Comparison of ENCODE assay signal across 11 cellular contexts in the genomic region with DNA sequence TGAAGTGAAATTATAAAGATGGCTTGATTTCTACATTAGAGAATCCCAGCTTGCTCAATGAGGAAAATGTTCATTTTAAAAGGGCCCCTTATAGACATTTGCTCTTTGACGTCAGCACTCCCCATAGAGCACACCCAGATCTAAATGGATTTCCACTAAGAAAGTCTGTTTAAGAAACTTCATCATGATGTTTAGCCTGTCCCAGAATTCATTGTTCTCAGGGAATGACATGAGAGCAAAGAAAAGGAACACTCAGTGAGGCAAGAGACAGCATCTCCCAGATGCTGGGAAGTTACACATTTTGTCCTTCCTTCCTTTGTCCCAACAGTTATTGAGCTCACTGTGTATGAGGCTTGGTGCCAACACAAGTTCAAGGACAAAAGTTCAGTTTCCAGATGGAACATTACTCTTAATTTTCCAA. TPM values are rescaled to one million over a fixed set of nuclear protein-coding genes. Genes with fewer than 3 reads are reported as not detected.
DNase-seq lines count a peak whose midpoint lies in the region; ATAC-seq and TF ChIP-seq lines count a peak whose summit lies in the region.
"Had no signal": no experiment of that assay in that cellular context is flagged by ENCODE, and none has a peak within 500 bp of the region (broad histone marks: within the 10 kb centered on the region; RNA-seq: fewer than 3 reads in every experiment).

No MANE protein-coding gene starts in this region.

- no peak for ATAC-seq in activated T-cell treated with anti-CD3 and anti-CD28 coated beads, Interleukin-2, amount 50 U/mL, for 72 hours (replicated peaks in 1 of 2)
- ATAC-seq in activated CD4-positive, CD25-positive, alpha-beta regulatory T cell treated with anti-CD3 and anti-CD28 coated beads, Interleukin-2, amount 50 U/mL, for 24 hours: no peak
- ATAC-seq in GM18867 (IDR thresholded peaks at IDR 0.05; ENCODE audit: unreplicated experiment): no peak
- ATAC-seq: stimulated activated memory B cell treated with anti-CD40 and anti-IgM and Interleukin-4, amounts not matched to agents 10 μg/mL and 1 μg/mL and 100 μg/mL, for 72 hours had no signal

- no peaks in the 10 kb centered on the region for H3K27me3 ChIP-seq in stomach

- no peaks in the 10 kb centered on the region for H3K27me3 Mint-ChIP-seq in activated T-cell treated with anti-CD3 and anti-CD28 coated beads, Interleukin-2, amount 50 U/mL, for 72 hours (ENCODE audit: low read depth)
- H3K27me3 Mint-ChIP-seq in activated T-helper 1 cell treated with anti-CD3 and anti-CD28 coated beads, Interleukin-12 subunit alpha, Interleukin-12 subunit beta, Interleukin-2, Interleukin-4 antibody, amounts not matched to agents 30 ng/mL and 10 ng/mL and 1 ng/mL, durations not matched to agents 14 hours and 24 hours and 36 hours (ENCODE audit: insufficient read depth): peaks cover 3% of the 10 kb centered on the region
- H3K27me3 Mint-ChIP-seq: stimulated activated memory B cell treated with anti-CD40 and anti-IgM and Interleukin-4, amounts not matched to agents 10 μg/mL and 1 μg/mL and 100 μg/mL, for 72 hours had no signal

- no peak overlapping the region for H3K4me3 ChIP-seq in foreskin fibroblast (ENCODE audit: low read depth in 1 of 2, low read length in 2 of 2)
- H3K4me3 ChIP-seq in stomach: no peak overlapping the region

- H3K4me1 ChIP-seq in stomach: peaks cover 0 to 36% (median 13%) of the 10 kb centered on the region in 4 donors

- no peaks in the 10 kb centered on the region for H3K9me3 ChIP-seq in stomach

- H3K27ac ChIP-seq in stomach: peak overlapping the region in 4 of 5 donors; percentile 19 to 97 (median 30)

- H3K36me3 Mint-ChIP-seq in activated T-cell treated with anti-CD3 and anti-CD28 coated beads, Interleukin-2, amount 50 U/mL, for 72 hours (ENCODE audit: insufficient read depth in 2 of 2): peaks cover 12 to 13% of the 10 kb centered on the region in 2 donors
- H3K36me3 Mint-ChIP-seq in activated T-helper 1 cell treated with anti-CD3 and anti-CD28 coated beads, Interleukin-12 subunit alpha, Interleukin-12 subunit beta, Interleukin-2, Interleukin-4 antibody, amounts not matched to agents 30 ng/mL and 10 ng/mL and 1 ng/mL, durations not matched to agents 14 hours and 24 hours and 36 hours (ENCODE audit: low read depth): peaks cover 65% of the 10 kb centered on the region
- H3K36me3 Mint-ChIP-seq: stimulated activated memory B cell treated with anti-CD40 and anti-IgM and Interleukin-4, amounts not matched to agents 10 μg/mL and 1 μg/mL and 100 μg/mL, for 72 hours had no signal

- peaks cover 46% of the 10 kb centered on the region for H3K4me1 Mint-ChIP-seq in activated T-cell treated with anti-CD3 and anti-CD28 coated beads, Interleukin-2, amount 50 U/mL, for 72 hours (ENCODE audit: low read depth)
- H3K4me1 Mint-ChIP-seq in activated T-helper 1 cell treated with anti-CD3 and anti-CD28 coated beads, Interleukin-12 subunit alpha, Interleukin-12 subunit beta, Interleukin-2, Interleukin-4 antibody, amounts not matched to agents 30 ng/mL and 10 ng/mL and 1 ng/mL, durations not matched to agents 14 hours and 24 hours and 36 hours (ENCODE audit: low read depth): peaks cover 51% of the 10 kb centered on the region

- no peaks in the 10 kb centered on the region for H3K36me3 ChIP-seq in stomach

- H3K27ac Mint-ChIP-seq in activated T-cell treated with anti-CD3 and anti-CD28 coated beads, Interleukin-2, amount 50 U/mL, for 72 hours: no peak overlapping the region
- H3K27ac Mint-ChIP-seq in activated T-helper 1 cell treated with anti-CD3 and anti-CD28 coated beads, Interleukin-12 subunit alpha, Interleukin-12 subunit beta, Interleukin-2, Interleukin-4 antibody, amounts not matched to agents 30 ng/mL and 10 ng/mL and 1 ng/mL, durations not matched to agents 14 hours and 24 hours and 36 hours: peak overlapping the region; percentile 68
- H3K27ac Mint-ChIP-seq: stimulated activated memory B cell treated with anti-CD40 and anti-IgM and Interleukin-4, amounts not matched to agents 10 μg/mL and 1 μg/mL and 100 μg/mL, for 72 hours had no signal

- no peak for TF ChIP-seq POLR2A in stomach (IDR thresholded peaks at IDR 0.05)

- TF ChIP-seq EP300 in stomach (IDR thresholded peaks at IDR 0.05): peak; percentile 26

- no peak for DNase-seq in activated T-cell treated with anti-CD3 and anti-CD28 coated beads, Interleukin-2, amount 50 U/mL, for 72 hours
- no peak for DNase-seq in activated T-cell treated with anti-CD3 and anti-CD28 coated beads, Interleukin-2, amount 50 U/mL, for 1 hour
- DNase-seq in activated T-helper 1 cell treated with anti-CD3 and anti-CD28 coated beads, Interleukin-12 subunit alpha, Interleukin-12 subunit beta, Interleukin-2, Interleukin-4 antibody, amounts not matched to agents 30 ng/mL and 10 ng/mL and 1 ng/mL, durations not matched to agents 14 hours and 24 hours and 36 hours (ENCODE audit: low spot score): no peak
- peak; percentile 74 to 82 for DNase-seq in foreskin fibroblast
- DNase-seq in stomach: no peak
- DNase-seq in OCI-M1 (lab: John Stamatoyannopoulos, UW): no peak
- DNase-seq: activated CD4-positive, alpha-beta T cell treated with anti-CD3 and anti-CD28 coated beads for 1 hour; midbrain had no signal

- TF ChIP-seq CTCF in foreskin fibroblast (IDR thresholded peaks at IDR 0.05; ENCODE audit: low read depth, low read length) (no peak), stomach (IDR thresholded peaks at IDR 0.05) (no peak)

- no peaks in the 10 kb centered on the region for H3K9me3 Mint-ChIP-seq in activated T-cell treated with anti-CD3 and anti-CD28 coated beads, Interleukin-2, amount 50 U/mL, for 72 hours
- H3K9me3 Mint-ChIP-seq in activated T-helper 1 cell treated with anti-CD3 and anti-CD28 coated beads, Interleukin-12 subunit alpha, Interleukin-12 subunit beta, Interleukin-2, Interleukin-4 antibody, amounts not matched to agents 30 ng/mL and 10 ng/mL and 1 ng/mL, durations not matched to agents 14 hours and 24 hours and 36 hours: peaks cover 3% of the 10 kb centered on the region
- H3K9me3 Mint-ChIP-seq: stimulated activated memory B cell treated with anti-CD40 and anti-IgM and Interleukin-4, amounts not matched to agents 10 μg/mL and 1 μg/mL and 100 μg/mL, for 72 hours had no signal

- intact Hi-C loops in activated T-helper 1 cell treated with anti-CD3 and anti-CD28 coated beads, Interleukin-12 subunit alpha, Interleukin-12 subunit beta, Interleukin-2, Interleukin-4 antibody, amounts not matched to agents 30 ng/mL and 10 ng/mL and 1 ng/mL, durations not matched to agents 14 hours and 24 hours and 36 hours (cut with micrococcal nuclease): no loop called here
- intact Hi-C loops in stomach (cut with DNase I; ENCODE audit: low total_unique reads): no loop called here

- H3K4me3 Mint-ChIP-seq in activated T-cell treated with anti-CD3 and anti-CD28 coated beads, Interleukin-2, amount 50 U/mL, for 72 hours: peak overlapping the region; percentile 27 to 52
- peak overlapping the region; percentile 76 for H3K4me3 Mint-ChIP-seq in activated T-helper 1 cell treated with anti-CD3 and anti-CD28 coated beads, Interleukin-12 subunit alpha, Interleukin-12 subunit beta, Interleukin-2, Interleukin-4 antibody, amounts not matched to agents 30 ng/mL and 10 ng/mL and 1 ng/mL, durations not matched to agents 14 hours and 24 hours and 36 hours
- H3K4me3 Mint-ChIP-seq: stimulated activated memory B cell treated with anti-CD40 and anti-IgM and Interleukin-4, amounts not matched to agents 10 μg/mL and 1 μg/mL and 100 μg/mL, for 72 hours had no signal

- WGBS in stomach, 5 donors: 50 to 84% (median 57%) methylated on average over 1 of the region's 1 CpG

RNA-seq across cellular contexts. Expression of gene PHLDA1, which starts 4.9 kb away (rescaled TPM):
- 10 to 100 TPM; 19.9 to 33.6 TPM for total RNA-seq in activated T-cell treated with anti-CD3 and anti-CD28 coated beads, Interleukin-2, amount 50 U/mL, for 72 hours
- 88.9 and 91.5 TPM in 2 replicates for total RNA-seq in activated T-helper 1 cell treated with anti-CD3 and anti-CD28 coated beads, Interleukin-12 subunit alpha, Interleukin-12 subunit beta, Interleukin-2, Interleukin-4 antibody, amounts not matched to agents 30 ng/mL and 10 ng/mL and 1 ng/mL, durations not matched to agents 14 hours and 24 hours and 36 hours
- 10 to 100 TPM in 4 of 5 donors, 1 to 10 TPM in 1; 4.9 to 62.4 (median 12.5) TPM for total RNA-seq in stomach
- 10 to 100 TPM; 15.3 to 26.5 (median 17.7) TPM for polyA plus RNA-seq in stomach

RNA-seq across cellular contexts. Expression of gene NAP1L1, which starts 57.8 kb away (rescaled TPM):
- total RNA-seq in activated T-cell treated with anti-CD3 and anti-CD28 coated beads, Interleukin-2, amount 50 U/mL, for 72 hours: 100 to 1,000 TPM; 849 to 969 TPM
- 584 and 605 TPM in 2 replicates for total RNA-seq in activated T-helper 1 cell treated with anti-CD3 and anti-CD28 coated beads, Interleukin-12 subunit alpha, Interleukin-12 subunit beta, Interleukin-2, Interleukin-4 antibody, amounts not matched to agents 30 ng/mL and 10 ng/mL and 1 ng/mL, durations not matched to agents 14 hours and 24 hours and 36 hours
- total RNA-seq in stomach: 100 to 1,000 TPM in 4 of 5 donors, 10 to 100 TPM in 1; 95.0 to 342 (median 257) TPM
- polyA plus RNA-seq in stomach: 100 to 1,000 TPM; 197 to 329 (median 206) TPM

Comparison
In these comparisons a context has a peak if more than half of its experiments do, and no peak if none do; other contexts are left out.
1. DNase-seq: peak in foreskin fibroblast (2 of 2); none in activated T-cell treated with anti-CD3 and anti-CD28 coated beads, Interleukin-2, amount 50 U/mL, for 72 hours (0 of 2), activated T-cell treated with anti-CD3 and anti-CD28 coated beads, Interleukin-2, amount 50 U/mL, for 1 hour (single experiment), activated T-helper 1 cell treated with anti-CD3 and anti-CD28 coated beads, Interleukin-12 subunit alpha, Interleukin-12 subunit beta, Interleukin-2, Interleukin-4 antibody, amounts not matched to agents 30 ng/mL and 10 ng/mL and 1 ng/mL, durations not matched to agents 14 hours and 24 hours and 36 hours (single experiment), stomach (single experiment) and OCI-M1 (single experiment).